In the genomic region with DNA sequence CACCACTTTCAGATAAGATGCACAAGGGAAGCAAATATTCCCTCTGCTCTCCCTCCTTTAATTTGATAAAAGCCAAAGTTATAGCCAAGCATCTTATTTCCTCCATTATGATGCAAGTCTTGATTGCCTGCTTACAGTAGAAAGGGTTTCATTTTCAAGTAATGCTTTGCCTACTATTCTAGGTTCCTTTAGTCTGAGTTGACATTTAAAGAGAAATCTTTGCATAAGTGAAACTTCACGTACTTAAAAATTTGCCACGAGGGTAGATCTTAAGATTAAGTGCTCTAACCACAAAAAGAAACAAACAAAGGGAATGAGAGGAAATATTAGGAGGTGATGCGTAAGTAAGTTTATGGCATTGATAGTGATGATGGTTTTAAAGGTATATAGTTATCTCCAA, we compare ENCODE assay signal across 11 cellular contexts.
A peak's percentile ranks its signal among the peaks of the same experiment; 100 is the strongest.
DNase-seq lines count a peak whose midpoint lies in the region; ATAC-seq, FAIRE-seq and TF ChIP-seq lines count a peak whose summit lies in the region.
"Had no signal": no experiment of that assay in that cellular context is flagged by ENCODE, and none has a peak within 500 bp of the region (broad histone marks: within the 10 kb centered on the region; RNA-seq: fewer than 3 reads in every experiment).

No MANE protein-coding gene starts in this region.

- H3K27me3 Mint-ChIP-seq in activated naive CD4-positive, alpha-beta T cell treated with anti-CD3 and anti-CD28 coated beads for 36 hours (ENCODE audit: low read depth) = no peaks in the 10 kb centered on the region
- no peaks in the 10 kb centered on the region for H3K27me3 Mint-ChIP-seq in stimulated activated naive CD8-positive, alpha-beta T cell treated with anti-CD3 and anti-CD28 coated beads, Interleukin-15, Interleukin-2, amounts not matched to agents 100 ng/mL and 50 ng/mL, for 24 hours

- no peaks in the 10 kb centered on the region for H3K36me3 Mint-ChIP-seq in activated naive CD4-positive, alpha-beta T cell treated with anti-CD3 and anti-CD28 coated beads for 36 hours (ENCODE audit: low read depth)
- no peaks in the 10 kb centered on the region for H3K36me3 Mint-ChIP-seq in stimulated activated naive CD8-positive, alpha-beta T cell treated with anti-CD3 and anti-CD28 coated beads, Interleukin-15, Interleukin-2, amounts not matched to agents 100 ng/mL and 50 ng/mL, for 24 hours (ENCODE audit: low read depth)

- no peaks in the 10 kb centered on the region for H3K9me3 ChIP-seq in Loucy (ENCODE audit: insufficient read depth, low read depth, low read length)
- H3K9me3 ChIP-seq in ovary = no peaks in the 10 kb centered on the region
- H3K9me3 ChIP-seq: lower lobe of right lung had no signal

- TF ChIP-seq POLR2A in ovary (IDR thresholded peaks at IDR 0.05) = no peak

- no peaks in the 10 kb centered on the region for H4K20me1 ChIP-seq in Loucy (ENCODE audit: insufficient read depth, low read length, poor library complexity, severe bottlenecking)

- CTCF ChIA-PET in activated naive CD4-positive, alpha-beta T cell treated with anti-CD3 and anti-CD28 coated beads for 36 hours (lab: Charles Lee) = interaction anchor here (1.2 to 1.3 kb wide), 2 partner anchors 8 to 23 kb away, joined by 3 to 4 read pairs; no protein-coding TSS in a partner anchor

- TF ChIP-seq EP300 in ovary (IDR thresholded peaks at IDR 0.05) = no peak

- no peak overlapping the region for H3K27ac ChIP-seq in ovary
- H3K27ac ChIP-seq: lower lobe of right lung had no signal

- no peaks in the 10 kb centered on the region for H3K79me2 ChIP-seq in Loucy (ENCODE audit: insufficient read depth, low read length)

- H3K9ac ChIP-seq in Loucy (ENCODE audit: low read depth, low read length, poor library complexity, severe bottlenecking) = no peak overlapping the region

- H3K4me1 ChIP-seq in Loucy (ENCODE audit: insufficient read depth, low read length, poor library complexity, severe bottlenecking) (no peaks in the 10 kb centered on the region), ovary (ENCODE audit: insufficient read depth) (no peaks in the 10 kb centered on the region)
- H3K4me1 ChIP-seq: lower lobe of right lung had no signal

- H3K27me3 ChIP-seq in Loucy (ENCODE audit: insufficient read depth, low read length, poor library complexity, severe bottlenecking) (no peaks in the 10 kb centered on the region), ovary (no peaks in the 10 kb centered on the region)

- H3K9me2 ChIP-seq in Loucy (replicated peaks; ENCODE audit: low read depth, low read length) = no peaks in the 10 kb centered on the region

- peak; percentile 91 for ATAC-seq in HG02798 (IDR thresholded peaks at IDR 0.05; ENCODE audit: poor library complexity, unreplicated experiment)
- ATAC-seq: lower lobe of right lung had no signal

- H3K4me3 ChIP-seq in Loucy (ENCODE audit: low read length, poor library complexity, severe bottlenecking) (peak overlapping the region; percentile 42), ovary (no peak overlapping the region)
- H3K4me3 ChIP-seq: lower lobe of right lung had no signal

- no peaks in the 10 kb centered on the region for H3K9me3 Mint-ChIP-seq in activated naive CD4-positive, alpha-beta T cell treated with anti-CD3 and anti-CD28 coated beads for 36 hours
- H3K9me3 Mint-ChIP-seq in stimulated activated naive CD8-positive, alpha-beta T cell treated with anti-CD3 and anti-CD28 coated beads, Interleukin-15, Interleukin-2, amounts not matched to agents 100 ng/mL and 50 ng/mL, for 24 hours = no peaks in the 10 kb centered on the region
- H3K9me3 Mint-ChIP-seq: activated T-helper 2 cell treated with anti-CD3 and anti-CD28 coated beads, Interferon-gamma antibody, Interleukin-2, Interleukin-4, amounts not matched to agents 10 μg/mL and 5 μg/mL and 100 μg/mL, durations not matched to agents 14 hours and 24 hours and 36 hours; endodermal cell had no signal

- peak overlapping the region; percentile 75 for H2AFZ ChIP-seq in Loucy (ENCODE audit: low read length)

- H3F3A ChIP-seq in Loucy (ENCODE audit: low read depth) = no peaks in the 10 kb centered on the region

- no peak overlapping the region for H3K27ac Mint-ChIP-seq in activated naive CD4-positive, alpha-beta T cell treated with anti-CD3 and anti-CD28 coated beads for 36 hours
- H3K27ac Mint-ChIP-seq in stimulated activated naive CD8-positive, alpha-beta T cell treated with anti-CD3 and anti-CD28 coated beads, Interleukin-15, Interleukin-2, amounts not matched to agents 100 ng/mL and 50 ng/mL, for 24 hours = peak overlapping the region; percentile 50
- H3K27ac Mint-ChIP-seq: activated T-helper 2 cell treated with anti-CD3 and anti-CD28 coated beads, Interferon-gamma antibody, Interleukin-2, Interleukin-4, amounts not matched to agents 10 μg/mL and 5 μg/mL and 100 μg/mL, durations not matched to agents 14 hours and 24 hours and 36 hours had no signal

- H3K4me2 ChIP-seq in Loucy (ENCODE audit: low read depth, low read length, poor library complexity, severe bottlenecking) = peak overlapping the region; percentile 50

- DNase-seq in activated naive CD4-positive, alpha-beta T cell treated with anti-CD3 and anti-CD28 coated beads for 36 hours = no peak
- no peak for DNase-seq in activated naive CD4-positive, alpha-beta T cell treated with Interleukin-2 at 50 U/mL for 16 hours
- DNase-seq in D721Med (ENCODE audit: insufficient read length, low spot score) = no peak
- no peak for DNase-seq in nucleus accumbens (lab: John Stamatoyannopoulos, UW)
- DNase-seq in ovary = no peak
- DNase-seq: endodermal cell, lower lobe of right lung had no signal

- TF ChIP-seq CTCF in Loucy (conservative IDR thresholded peaks at IDR 0.05; ENCODE audit: low read length) (no peak), D721Med (IDR thresholded peaks at IDR 0.05; ENCODE audit: insufficient read depth, missing control alignments) (no peak), ovary (IDR thresholded peaks at IDR 0.05) (no peak)

- WGBS in ovary, 3 donors = 79 to 83% (median 79%) methylated on average over 3 of the region's 3 CpGs

- H3K36me3 ChIP-seq in Loucy (ENCODE audit: insufficient read depth, low read length) = no peaks in the 10 kb centered on the region
- no peaks in the 10 kb centered on the region for H3K36me3 ChIP-seq in ovary
- H3K36me3 ChIP-seq: lower lobe of right lung had no signal

- intact Hi-C loops in activated naive CD4-positive, alpha-beta T cell treated with anti-CD3 and anti-CD28 coated beads for 36 hours (cut with micrococcal nuclease) = no loop called here
- intact Hi-C loops in ovary (cut with DNase I) = no loop called here

- peak overlapping the region; percentile 53 for H3K4me3 Mint-ChIP-seq in activated naive CD4-positive, alpha-beta T cell treated with anti-CD3 and anti-CD28 coated beads for 36 hours
- H3K4me3 Mint-ChIP-seq in stimulated activated naive CD8-positive, alpha-beta T cell treated with anti-CD3 and anti-CD28 coated beads, Interleukin-15, Interleukin-2, amounts not matched to agents 100 ng/mL and 50 ng/mL, for 24 hours = peak overlapping the region; percentile 37
- H3K4me3 Mint-ChIP-seq: endodermal cell had no signal

- H3K4me1 Mint-ChIP-seq in activated naive CD4-positive, alpha-beta T cell treated with anti-CD3 and anti-CD28 coated beads for 36 hours (ENCODE audit: low read depth) = peaks cover 14% of the 10 kb centered on the region
- peaks cover 12% of the 10 kb centered on the region for H3K4me1 Mint-ChIP-seq in stimulated activated naive CD8-positive, alpha-beta T cell treated with anti-CD3 and anti-CD28 coated beads, Interleukin-15, Interleukin-2, amounts not matched to agents 100 ng/mL and 50 ng/mL, for 24 hours (ENCODE audit: low read depth)
- H3K4me1 Mint-ChIP-seq: endodermal cell had no signal

- no peak for FAIRE-seq in D721Med (lab: Jason Lieb, UNC)
